In the genomic region with DNA sequence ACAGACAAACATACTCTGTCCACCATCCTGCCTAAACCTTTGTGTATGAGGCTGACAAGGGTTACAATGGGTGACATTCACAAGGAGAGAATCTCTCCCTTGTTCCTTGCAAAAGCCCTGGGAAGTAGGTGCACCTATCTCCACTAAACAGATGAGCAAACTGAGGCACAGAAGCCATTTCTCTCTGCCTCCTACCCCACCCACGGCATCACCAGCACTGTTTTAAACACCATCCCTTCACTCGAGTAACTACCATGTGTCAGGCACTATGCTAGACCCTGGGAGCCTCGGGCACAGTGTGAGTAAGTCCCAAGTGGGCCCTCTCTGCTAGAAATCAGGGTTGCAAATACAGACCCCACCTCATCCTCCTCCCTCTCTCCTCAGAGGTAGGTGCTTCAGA, we compare ENCODE assay signal across 8 cellular contexts. TPM values are rescaled to one million over a fixed set of nuclear protein-coding genes. Genes with fewer than 3 reads are reported as not detected.
DNase-seq lines count a peak whose midpoint lies in the region; ATAC-seq and TF ChIP-seq lines count a peak whose summit lies in the region.

No MANE protein-coding gene starts in this region.

- H3K4me3 Mint-ChIP-seq in naive thymus-derived CD4-positive, alpha-beta T cell: peak overlapping the region; percentile 93 to 98 (median 96)

- H3K9me3 Mint-ChIP-seq in naive thymus-derived CD4-positive, alpha-beta T cell: peaks cover 0 to 1% (median 0%) of the 10 kb centered on the region in 11 donors

- peaks cover 32 to 73% (median 49%) of the 10 kb centered on the region in 7 donors for H3K4me1 Mint-ChIP-seq in naive thymus-derived CD4-positive, alpha-beta T cell

- peak overlapping the region; percentile 80 to 95 (median 92) for H3K27ac Mint-ChIP-seq in naive thymus-derived CD4-positive, alpha-beta T cell

- H3K27me3 ChIP-seq in BJ (ENCODE audit: control insufficient read depth, insufficient read depth, low read length): no peaks in the 10 kb centered on the region
- H3K27me3 ChIP-seq in naive thymus-derived CD4-positive, alpha-beta T cell (ENCODE audit: control insufficient read depth in 2 of 2, insufficient read depth in 2 of 2, low read length in 2 of 2): no peaks in the 10 kb centered on the region

- peaks cover 0 to 21% (median 8%) of the 10 kb centered on the region in 5 donors for H3K36me3 Mint-ChIP-seq in naive thymus-derived CD4-positive, alpha-beta T cell

- H3K27me3 Mint-ChIP-seq in naive thymus-derived CD4-positive, alpha-beta T cell: no peaks in the 10 kb centered on the region

- peaks cover 4% of the 10 kb centered on the region; the same call in 1 of the 2 replicates for H3K36me3 ChIP-seq in BJ (ENCODE audit: control insufficient read depth, insufficient read depth, low read length)
- H3K36me3 ChIP-seq in KOPT-K1 (ENCODE audit: insufficient read depth, low read length): peaks cover 39% of the 10 kb centered on the region
- peaks cover 0 to 32% (median 0%) of the 10 kb centered on the region in 3 experiments for H3K36me3 ChIP-seq in naive thymus-derived CD4-positive, alpha-beta T cell (ENCODE audit: control insufficient read depth in 2 of 3, insufficient read depth in 3 of 3, low read length in 3 of 3)

- DNase-seq in BJ (ENCODE audit: low read depth) (no peak), coronary artery (ENCODE audit: low spot score) (no peak), NCI-H2196 treated with DMSO at 0.1 percent for 48 hours (lab: John Stamatoyannopoulos, UW; ENCODE audit: unreplicated experiment) (no peak), DMS79 (lab: John Stamatoyannopoulos, UW) (no peak)
- no peak for DNase-seq in naive thymus-derived CD4-positive, alpha-beta T cell

- intact Hi-C loops in naive thymus-derived CD4-positive, alpha-beta T cell (cut with micrococcal nuclease): no loop called here

- CTCF ChIA-PET in BJ (lab: Yijun Ruan, JAX): no interaction called here
- CTCF ChIA-PET in naive thymus-derived CD4-positive, alpha-beta T cell (lab: Charles Lee): no interaction called here

- H3K4me3 ChIP-seq in BJ (ENCODE audit: low read depth, low read length) (peak overlapping the region; percentile 93), coronary artery (peak overlapping the region; percentile 75)
- peak overlapping the region; percentile 81 for H3K4me3 ChIP-seq in naive thymus-derived CD4-positive, alpha-beta T cell (ENCODE audit: low read length)

- no peaks in the 10 kb centered on the region for H3K9me3 ChIP-seq in KOPT-K1 (ENCODE audit: insufficient read depth, low read length, poor library complexity, severe bottlenecking)
- H3K9me3 ChIP-seq in naive thymus-derived CD4-positive, alpha-beta T cell (ENCODE audit: control insufficient read depth in 2 of 3, low read length in 3 of 3): no peaks in the 10 kb centered on the region

- H3K27ac ChIP-seq in KOPT-K1 (ENCODE audit: low read depth, low read length, poor library complexity, severe bottlenecking) (peak overlapping the region; percentile 80), coronary artery (no peak overlapping the region)
- H3K27ac ChIP-seq in naive thymus-derived CD4-positive, alpha-beta T cell (ENCODE audit: low read depth, low read length): peak overlapping the region; percentile 79

- POLR2A ChIA-PET in BJ (lab: Charles Lee): no interaction called here
- POLR2A ChIA-PET in naive thymus-derived CD4-positive, alpha-beta T cell (lab: Charles Lee): no interaction called here

- TF ChIP-seq CTCF in BJ (IDR thresholded peaks at IDR 0.05; ENCODE audit: insufficient read depth, low read depth, low read length): no peak
- TF ChIP-seq CTCF in coronary artery (IDR thresholded peaks at IDR 0.05): no peak

- no peak for ATAC-seq in naive thymus-derived CD4-positive, alpha-beta T cell
- no peak for ATAC-seq in HG03521 (IDR thresholded peaks at IDR 0.05; ENCODE audit: unreplicated experiment)
- no peak for ATAC-seq in HG03159 (IDR thresholded peaks at IDR 0.05; ENCODE audit: unreplicated experiment)

- H3K4me1 ChIP-seq in naive thymus-derived CD4-positive, alpha-beta T cell (ENCODE audit: control insufficient read depth in 2 of 2, insufficient read depth in 2 of 2, low read length in 2 of 2): peaks cover 20 to 21% of the 10 kb centered on the region in 2 donors

RNA-seq across cellular contexts. Expression of a gene that starts 0.9 kb away (rescaled TPM):
- polyA plus RNA-seq in BJ (2011; rRNA removed): 2.4 and 4.6 TPM in 2 replicates
- polyA minus RNA-seq in BJ (2011; rRNA and poly(A)+ RNA removed): 0.90 and 1.1 TPM in 2 replicates
- 10 to 100 TPM; 11.1 to 27.4 (median 21.0) TPM for total RNA-seq in naive thymus-derived CD4-positive, alpha-beta T cell
- 10 to 100 TPM; 19.7 to 26.4 TPM for polyA plus RNA-seq in naive thymus-derived CD4-positive, alpha-beta T cell

RNA-seq across cellular contexts. Expression of a gene that starts 1.0 kb away (rescaled TPM):
- 1.9 and 2.5 TPM in 2 replicates for polyA plus RNA-seq in BJ (2011; rRNA removed)
- polyA minus RNA-seq in BJ (2011; rRNA and poly(A)+ RNA removed): 4.0 and 4.7 TPM in 2 replicates
- 10 to 100 TPM in 2 of 5 experiments, 1 to 10 TPM in 3; 6.3 to 16.1 (median 8.0) TPM for total RNA-seq in naive thymus-derived CD4-positive, alpha-beta T cell
- 1 to 10 TPM; 2.0 to 8.7 TPM for polyA plus RNA-seq in naive thymus-derived CD4-positive, alpha-beta T cell

RNA-seq across cellular contexts. Expression of a gene that starts 41.0 kb away (rescaled TPM):
- polyA plus RNA-seq in BJ (2011; rRNA removed): 23.1 and 35.5 TPM in 2 replicates
- 5.8 and 7.3 TPM in 2 replicates for polyA minus RNA-seq in BJ (2011; rRNA and poly(A)+ RNA removed)
- 10 to 100 TPM; 10.0 to 22.8 (median 17.8) TPM for total RNA-seq in naive thymus-derived CD4-positive, alpha-beta T cell
- 10 to 100 TPM; 46.2 to 47.5 TPM for polyA plus RNA-seq in naive thymus-derived CD4-positive, alpha-beta T cell

Comparison
In these comparisons a context has a peak if more than half of its experiments do, and no peak if none do; other contexts are left out.
1. H3K27ac ChIP-seq: peak in KOPT-K1 (single experiment) and naive thymus-derived CD4-positive, alpha-beta T cell (single experiment); none in coronary artery (0 of 2).
2. Peak in every context shown above with its lines, with median percentiles within 50 percentile points of each other: H3K4me3 ChIP-seq.